In the genomic region with DNA sequence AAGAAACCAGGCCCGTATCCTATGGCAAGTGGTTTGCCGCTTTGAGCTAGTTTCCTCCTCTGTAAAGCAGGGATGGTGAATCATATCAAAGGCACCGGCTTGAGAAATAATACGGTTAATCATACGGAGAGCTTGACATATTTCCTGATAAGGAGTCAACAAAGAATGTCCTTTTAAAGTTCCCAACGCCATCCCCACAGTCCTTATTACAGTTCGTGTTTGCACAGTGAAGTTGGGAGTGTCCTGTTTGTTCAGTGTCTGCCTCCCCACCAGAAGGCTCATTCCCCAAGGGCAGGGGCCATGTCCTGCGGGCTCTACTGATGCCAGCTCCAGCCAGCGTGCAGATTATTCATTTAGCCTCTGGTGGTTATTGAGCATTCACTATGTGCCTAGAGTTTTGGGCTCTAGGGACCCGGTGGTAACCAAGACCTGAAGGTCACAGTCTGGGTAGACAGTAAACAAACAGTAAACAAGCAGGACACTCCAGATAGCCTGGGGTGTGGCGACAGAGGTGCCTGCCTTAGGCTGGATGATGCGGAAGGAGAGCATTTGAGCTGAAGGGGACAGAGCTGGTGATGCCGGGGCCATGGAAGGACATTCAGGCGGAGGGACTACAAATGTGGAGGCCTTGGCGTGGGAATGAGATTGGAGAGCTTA, we compare ENCODE assay signal across 9 cellular contexts. TPM values are rescaled to one million over a fixed set of nuclear protein-coding genes. Genes with fewer than 3 reads are reported as not detected.
DNase-seq lines count a peak whose midpoint lies in the region; ATAC-seq, FAIRE-seq and TF ChIP-seq lines count a peak whose summit lies in the region.
"Had no signal": no experiment of that assay in that cellular context is flagged by ENCODE, and none has a peak within 500 bp of the region (broad histone marks: within the 10 kb centered on the region; RNA-seq: fewer than 3 reads in every experiment).

No MANE protein-coding gene starts in this region.

- peaks cover 35% of the 10 kb centered on the region for H3K36me3 ChIP-seq in effector memory CD4-positive, alpha-beta T cell (ENCODE audit: control insufficient read depth, insufficient read depth, low read length)
- peaks cover 5 to 19% (median 15%) of the 10 kb centered on the region in 3 donors for H3K36me3 ChIP-seq in pancreas

- FAIRE-seq in pancreas (lab: Jason Lieb, UNC), result no peak

- peak overlapping the region; percentile 5 for H3K27ac ChIP-seq in effector memory CD4-positive, alpha-beta T cell (ENCODE audit: insufficient read depth, low read length, poor library complexity, severe bottlenecking)
- H3K27ac ChIP-seq in pancreas, result peak overlapping the region; percentile 23 to 69 (median 56)

- H3K9me3 Mint-ChIP-seq in Calu3 (ENCODE audit: low read depth, unreplicated experiment), result no peaks in the 10 kb centered on the region

- H3K4me3 Mint-ChIP-seq in Calu3 (ENCODE audit: low read depth, unreplicated experiment), result peak overlapping the region; percentile 46

- TF ChIP-seq CTCF in Calu3 (IDR thresholded peaks at IDR 0.05; ENCODE audit: unreplicated experiment), result no peak
- no peak for TF ChIP-seq CTCF in pancreas (IDR thresholded peaks at IDR 0.05)
- no peak for TF ChIP-seq CTCF in GM10266 (IDR thresholded peaks at IDR 0.05; ENCODE audit: control insufficient read depth, insufficient read depth, low read depth, missing control alignments)

- no peaks in the 10 kb centered on the region for H3K27me3 Mint-ChIP-seq in Calu3 (ENCODE audit: unreplicated experiment)

- DNase-seq in Calu3, result peak; percentile 91
- DNase-seq in NCI-H146 (lab: John Stamatoyannopoulos, UW), result peak; percentile 66
- no peak for DNase-seq in effector memory CD4-positive, alpha-beta T cell
- DNase-seq in pancreas, result peak in 5 of 6 donors; percentile 80 to 91 (median 86)
- DNase-seq in pons (ENCODE audit: low spot score), result no peak
- no peak for DNase-seq in GM10266 (ENCODE audit: extremely low spot score)
- DNase-seq in activated CD4-positive, alpha-beta T cell treated with anti-CD3 and anti-CD28 coated beads, Interleukin-2, amount 50 U/mL, for 1 hour, result no peak
- DNase-seq: T-helper 2 cell had no signal

- H3K9me3 ChIP-seq in effector memory CD4-positive, alpha-beta T cell (ENCODE audit: control insufficient read depth, low read length), result no peaks in the 10 kb centered on the region
- H3K9me3 ChIP-seq in pancreas, result no peaks in the 10 kb centered on the region

- no TSS peak for BruUV-seq in Calu3 (replicated peaks; lab: Mats Ljungman, UMichigan)

- peaks cover 62% of the 10 kb centered on the region for H3K36me3 Mint-ChIP-seq in Calu3 (ENCODE audit: insufficient read depth, unreplicated experiment)

- intact Hi-C loops in Calu3 (cut with micrococcal nuclease; ENCODE audit: unreplicated experiment), result loop anchor here (10.0 kb wide), 1 partner anchor 82 kb away; a partner anchor contains a TSS
- intact Hi-C loops in pancreas (cut with DNase I), result no loop called here

- CTCF ChIA-PET in Calu3 (lab: Charles Lee), result interaction anchor here (0.5 to 2.0 kb wide), 7 partner anchors 11 to 135 kb away, joined by 3 to 22 read pairs (median 4); no protein-coding TSS in a partner anchor

- 27 to 30% methylated on average over 15 of the region's 15 CpGs for WGBS in pancreas, 2 donors

- H3K4me1 ChIP-seq in effector memory CD4-positive, alpha-beta T cell (ENCODE audit: control insufficient read depth, insufficient read depth, low read length, poor library complexity, severe bottlenecking), result peaks cover 37% of the 10 kb centered on the region
- H3K4me1 ChIP-seq in pancreas, result peaks cover 15 to 48% (median 26%) of the 10 kb centered on the region in 3 donors

- peak overlapping the region; percentile 90 for H3K27ac Mint-ChIP-seq in Calu3 (ENCODE audit: unreplicated experiment)

- no peak overlapping the region for H3K4me3 ChIP-seq in effector memory CD4-positive, alpha-beta T cell (ENCODE audit: insufficient read depth, low read depth, low read length, poor library complexity, severe bottlenecking)
- no peak overlapping the region for H3K4me3 ChIP-seq in pancreas

- H3K4me1 Mint-ChIP-seq in Calu3 (ENCODE audit: low read depth, unreplicated experiment), result peaks cover 59% of the 10 kb centered on the region

- H3K27me3 ChIP-seq in effector memory CD4-positive, alpha-beta T cell (replicated peaks; ENCODE audit: control insufficient read depth, insufficient read depth, low read length, poor library complexity, severe bottlenecking), result no peaks in the 10 kb centered on the region
- H3K27me3 ChIP-seq in pancreas, result no peaks in the 10 kb centered on the region

- ATAC-seq in pancreas (peak; percentile 89 to 92 (median 90)), GM21447 (IDR thresholded peaks at IDR 0.05; ENCODE audit: unreplicated experiment) (no peak)

RNA-seq across cellular contexts. Expression of a gene that starts 6.3 kb away (rescaled TPM):
- total RNA-seq in Calu3 (2022) (114 and 126 TPM in 2 replicates), pancreas (10 to 100 TPM; 47.3 to 97.2 (median 87.4) TPM)
- polyA plus RNA-seq in pancreas, result 100 to 1,000 TPM in 1 of 2 donors, 10 to 100 TPM in 1; 49.7 to 137 TPM

RNA-seq across cellular contexts. Expression of a gene that starts 23.8 kb away (rescaled TPM):
- total RNA-seq in Calu3 (2022), result 1.4 and 2.1 TPM in 2 replicates
- 10 to 100 TPM in 1 of 6 donors, 1 to 10 TPM in 5; 2.9 to 11.0 (median 4.4) TPM for total RNA-seq in pancreas
- polyA plus RNA-seq in pancreas, result 10 to 100 TPM; 14.0 to 15.1 TPM

RNA-seq across cellular contexts. Expression of a gene that starts 35.1 kb away (rescaled TPM):
- 1.4 and 2.2 TPM in 2 replicates for total RNA-seq in Calu3 (2022)
- 100 to 1,000 TPM in 4 of 6 donors, 10 to 100 TPM in 2; 93.0 to 146 (median 118) TPM for total RNA-seq in pancreas
- polyA plus RNA-seq in pancreas, result 100 to 1,000 TPM; 208 to 238 TPM

RNA-seq across cellular contexts. Expression of a gene that starts 42.4 kb away (rescaled TPM):
- 9.1 and 9.3 TPM in 2 replicates for total RNA-seq in Calu3 (2022)
- 1 to 10 TPM; 1.5 to 6.4 (median 2.6) TPM for total RNA-seq in pancreas
- 1 to 10 TPM; 1.0 to 1.6 TPM for polyA plus RNA-seq in pancreas

Comparison
In these comparisons a context has a peak if more than half of its experiments do, and no peak if none do; other contexts are left out.
1. DNase-seq: peak in Calu3 (single experiment), NCI-H146 (single experiment) and pancreas (5 of 6); none in effector memory CD4-positive, alpha-beta T cell (0 of 3), pons (single experiment), GM10266 (single experiment) and activated CD4-positive, alpha-beta T cell treated with anti-CD3 and anti-CD28 coated beads, Interleukin-2, amount 50 U/mL, for 1 hour (single experiment).
2. RNA of a gene that starts 35.1 kb away (total RNA-seq): 93.0 to 146 TPM in pancreas; 1.4 to 2.2 TPM in Calu3; every median in the first group is over 10 times any median in the second.